16 cellular contexts compared by ENCODE assay signal in the genomic region with DNA sequence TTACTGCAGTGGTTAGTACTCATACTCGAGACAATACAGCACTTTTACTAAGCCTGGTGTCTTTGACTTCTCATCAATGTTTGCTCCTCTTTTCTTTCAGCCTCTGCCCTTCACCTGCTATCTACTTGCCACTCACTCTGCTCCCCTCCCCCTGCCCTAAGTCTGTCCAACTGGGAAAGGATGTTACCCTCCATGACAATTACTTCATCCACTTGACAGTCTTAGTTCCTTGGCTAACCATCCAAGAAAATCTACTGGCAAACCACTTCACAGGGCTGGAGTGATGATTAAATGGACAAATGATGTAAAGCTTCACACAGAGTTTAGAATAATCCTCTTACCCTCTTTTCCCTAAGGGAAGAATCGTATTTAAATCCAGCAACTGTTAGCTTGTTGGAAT. TPM values are rescaled to one million over a fixed set of nuclear protein-coding genes. Genes with fewer than 3 reads are reported as not detected.
DNase-seq lines count a peak whose midpoint lies in the region; FAIRE-seq and TF ChIP-seq lines count a peak whose summit lies in the region.
"Had no signal": no experiment of that assay in that cellular context is flagged by ENCODE, and none has a peak within 500 bp of the region (broad histone marks: within the 10 kb centered on the region; RNA-seq: fewer than 3 reads in every experiment).

No MANE protein-coding gene starts in this region.

- no peak overlapping the region for H3K4me3 Mint-ChIP-seq in progenitor cell of endocrine pancreas (ENCODE audit: low read depth)
- H3K4me3 Mint-ChIP-seq: CD4-positive, CD25-positive, alpha-beta regulatory T cell had no signal

- no peak for TF ChIP-seq POLR2A in GM12892 (IDR thresholded peaks at IDR 0.05; ENCODE audit: low read depth, low read length)

- no peak for FAIRE-seq in GM12892 (lab: Jason Lieb, UNC)
- FAIRE-seq: H54 had no signal

- H3K27ac Mint-ChIP-seq in progenitor cell of endocrine pancreas: no peak overlapping the region
- H3K27ac Mint-ChIP-seq: CD4-positive, CD25-positive, alpha-beta regulatory T cell had no signal

- H3K9me3 Mint-ChIP-seq in progenitor cell of endocrine pancreas (ENCODE audit: low read depth): no peaks in the 10 kb centered on the region
- H3K9me3 Mint-ChIP-seq: CD4-positive, CD25-positive, alpha-beta regulatory T cell had no signal

- H3K27ac ChIP-seq in WERI-Rb-1: peak overlapping the region; percentile 67
- H3K27ac ChIP-seq: 22Rv1; BLaER1 treated with 17β-estradiol and CSF1 and Interleukin-3, amounts not matched to agents 10 nM and 100 nM had no signal

- no peak overlapping the region for H3K4me3 ChIP-seq in WERI-Rb-1 (ENCODE audit: low read depth, low read length)
- H3K4me3 ChIP-seq: BLaER1 treated with 17β-estradiol and CSF1 and Interleukin-3, amounts not matched to agents 10 nM and 100 nM had no signal

- peaks cover 4% of the 10 kb centered on the region for H3K4me1 Mint-ChIP-seq in progenitor cell of endocrine pancreas (ENCODE audit: low read depth)

- H3K27me3 ChIP-seq in WERI-Rb-1 (ENCODE audit: insufficient read depth, low read depth, severe bottlenecking): no peaks in the 10 kb centered on the region
- H3K27me3 ChIP-seq: BLaER1 treated with 17β-estradiol and CSF1 and Interleukin-3, amounts not matched to agents 10 nM and 100 nM had no signal

- no peaks in the 10 kb centered on the region for H3K9me3 ChIP-seq in WERI-Rb-1 (ENCODE audit: severe bottlenecking)

- H3K36me3 ChIP-seq in WERI-Rb-1: no peaks in the 10 kb centered on the region
- H3K36me3 ChIP-seq: BLaER1 treated with 17β-estradiol and CSF1 and Interleukin-3, amounts not matched to agents 10 nM and 100 nM had no signal

- DNase-seq in DMS53 (lab: John Stamatoyannopoulos, UW) (peak; percentile 18), DMS53 treated with DMSO at 0.1 percent for 48 hours (lab: John Stamatoyannopoulos, UW; ENCODE audit: unreplicated experiment) (no peak), NCI-H2227 treated with DMSO at 0.1 percent for 48 hours (lab: John Stamatoyannopoulos, UW) (peak; percentile 29), WERI-Rb-1 (peak; percentile 88), SK-N-DZ (ENCODE audit: low spot score) (no peak), NCI-H1048 (lab: John Stamatoyannopoulos, UW) (no peak), progenitor cell of endocrine pancreas (ENCODE audit: low spot score, unreplicated experiment) (no peak), GM12892 (ENCODE audit: insufficient read length) (no peak)
- DNase-seq: AML-193; CD4-positive, CD25-positive, alpha-beta regulatory T cell; DND-41; GDM1; KBM-7 had no signal

- peaks cover 19% of the 10 kb centered on the region for H3K27me3 Mint-ChIP-seq in progenitor cell of endocrine pancreas

- no peaks in the 10 kb centered on the region for H3K36me3 Mint-ChIP-seq in progenitor cell of endocrine pancreas (ENCODE audit: insufficient read depth)
- H3K36me3 Mint-ChIP-seq: CD4-positive, CD25-positive, alpha-beta regulatory T cell had no signal

- TF ChIP-seq CTCF in WERI-Rb-1 (IDR thresholded peaks at IDR 0.05; ENCODE audit: low read depth, low read length) (no peak), progenitor cell of endocrine pancreas (IDR thresholded peaks at IDR 0.05; ENCODE audit: unreplicated experiment) (no peak)

RNA-seq across cellular contexts. Expression of a gene that starts 8.2 kb away (rescaled TPM):
- 154 and 299 TPM in 2 replicates for polyA plus RNA-seq in SK-N-DZ (2014; cell fraction: cytosol; rRNA removed)
- 118 and 125 TPM in 2 replicates for polyA plus RNA-seq in SK-N-DZ (2014; cell fraction: nucleus; rRNA removed)
- 75.7 and 80.0 TPM in 2 replicates for total RNA-seq in progenitor cell of endocrine pancreas
- polyA plus RNA-seq in GM12892 (2012; ENCODE audit: missing spikeins): 127 TPM

Comparison
In these comparisons a context has a peak if more than half of its experiments do, and no peak if none do; other contexts are left out.
1. DNase-seq: peak in DMS53 (single experiment), NCI-H2227 treated with DMSO at 0.1 percent for 48 hours (single experiment) and WERI-Rb-1 (single experiment); none in DMS53 treated with DMSO at 0.1 percent for 48 hours (single experiment), SK-N-DZ (single experiment), NCI-H1048 (single experiment), progenitor cell of endocrine pancreas (single experiment) and GM12892 (single experiment).